ENCODE assay signal across 25 cellular contexts in genomic region chr6:35678814-35679213, GRCh38. TPM values are rescaled to one million over a fixed set of nuclear protein-coding genes. Genes with fewer than 3 reads are reported as not detected.
DNase-seq lines count a peak whose midpoint lies in the region; ATAC-seq and TF ChIP-seq lines count a peak whose summit lies in the region.
"Had no signal": no experiment of that assay in that cellular context is flagged by ENCODE, and none has a peak within 500 bp of the region (broad histone marks: within the 10 kb centered on the region; RNA-seq: fewer than 3 reads in every experiment).

No MANE protein-coding gene starts in this region.

- TF ChIP-seq CTCF in activated CD8-positive, alpha-beta T cell treated with anti-CD3 and anti-CD28 coated beads for 36 hours (IDR thresholded peaks at IDR 0.05): no peak
- no peak for TF ChIP-seq CTCF in chondrocyte (IDR thresholded peaks at IDR 0.05)
- no peak for TF ChIP-seq CTCF in gastrocnemius medialis (IDR thresholded peaks at IDR 0.05 in 4 of 5, conservative IDR thresholded peaks at IDR 0.05 in 1 of 5)

- H3K36me3 Mint-ChIP-seq in activated CD8-positive, alpha-beta T cell treated with anti-CD3 and anti-CD28 coated beads for 36 hours (ENCODE audit: low read depth): peaks cover 35% of the 10 kb centered on the region
- H3K36me3 Mint-ChIP-seq in activated CD8-positive, alpha-beta T cell treated with anti-CD3 and anti-CD28 coated beads, Interleukin-2, amount 10 ng/mL, durations not matched to agents 7 days and 5 days (ENCODE audit: low read depth): peaks cover 48% of the 10 kb centered on the region
- peaks cover 10% of the 10 kb centered on the region for H3K36me3 Mint-ChIP-seq in chondrocyte (ENCODE audit: low read depth)
- H3K36me3 Mint-ChIP-seq: brain had no signal

- CTCF ChIA-PET in activated CD8-positive, alpha-beta T cell treated with anti-CD3 and anti-CD28 coated beads for 36 hours (lab: Charles Lee): interaction anchor here (0.7 to 2.3 kb wide), 8 partner anchors 9 to 94 kb away, joined by 3 to 7 read pairs (median 4); partner anchors contain the start of gene ARMC12
- CTCF ChIA-PET in activated CD8-positive, alpha-beta T cell treated with anti-CD3 and anti-CD28 coated beads, Interleukin-2, amount 10 ng/mL, durations not matched to agents 7 days and 5 days (lab: Charles Lee): interaction anchor here (0.6 to 6.8 kb wide), 10 partner anchors 8 to 95 kb away, joined by 3 to 55 read pairs (median 3); partner anchors contain the start of gene ARMC12

- no peak overlapping the region for H2AFZ ChIP-seq in Karpas-422 (ENCODE audit: low read length)

- H3K27me3 ChIP-seq in Karpas-422 (ENCODE audit: low read length) (no peaks in the 10 kb centered on the region), gastrocnemius medialis (no peaks in the 10 kb centered on the region), H7 (ENCODE audit: control insufficient read depth, insufficient read depth, low read length) (no peaks in the 10 kb centered on the region)
- H3K27me3 ChIP-seq: colonic mucosa had no signal

- peaks cover 97% of the 10 kb centered on the region for H3K79me2 ChIP-seq in Karpas-422 (ENCODE audit: low read length)

- H3K4me3 ChIP-seq in Karpas-422 (ENCODE audit: low read length): no peak overlapping the region
- peak overlapping the region in 3 of 4 donors; percentile 19 to 85 (median 84) for H3K4me3 ChIP-seq in gastrocnemius medialis
- H3K4me3 ChIP-seq in H7 (ENCODE audit: insufficient read depth, low read depth, low read length): no peak overlapping the region
- H3K4me3 ChIP-seq: A549, colonic mucosa, left ventricle myocardium inferior, mucosa of descending colon had no signal

- in situ Hi-C loops in gastrocnemius medialis (cut with MboI; ENCODE audit: low sequenced_read_pairs in 4 of 4): loop anchor here in 1 of 4 donors (10.0 kb wide), 1 partner anchor 54 kb away; no protein-coding TSS in a partner anchor

- H3K27ac Mint-ChIP-seq in activated CD8-positive, alpha-beta T cell treated with anti-CD3 and anti-CD28 coated beads for 36 hours: peak overlapping the region; percentile 78
- no peak overlapping the region for H3K27ac Mint-ChIP-seq in activated CD8-positive, alpha-beta T cell treated with anti-CD3 and anti-CD28 coated beads, Interleukin-2, amount 10 ng/mL, durations not matched to agents 7 days and 5 days
- peak overlapping the region; percentile 83 for H3K27ac Mint-ChIP-seq in chondrocyte (ENCODE audit: unreplicated experiment)
- H3K27ac Mint-ChIP-seq: activated CD4-positive, alpha-beta T cell treated with anti-CD3 and anti-CD28 coated beads, Interleukin-2, amount 10 ng/mL, durations not matched to agents 7 days and 5 days; activated naive CD8-positive, alpha-beta T cell treated with anti-CD3 and anti-CD28 coated beads, Interleukin-2, amount 10 ng/mL, durations not matched to agents 7 days and 5 days; brain had no signal

- H3K4me3 Mint-ChIP-seq in activated CD8-positive, alpha-beta T cell treated with anti-CD3 and anti-CD28 coated beads for 36 hours: no peak overlapping the region
- H3K4me3 Mint-ChIP-seq in activated CD8-positive, alpha-beta T cell treated with anti-CD3 and anti-CD28 coated beads, Interleukin-2, amount 10 ng/mL, durations not matched to agents 7 days and 5 days: no peak overlapping the region
- H3K4me3 Mint-ChIP-seq in chondrocyte (ENCODE audit: unreplicated experiment): no peak overlapping the region
- H3K4me3 Mint-ChIP-seq: activated CD4-positive, alpha-beta T cell treated with anti-CD3 and anti-CD28 coated beads, Interleukin-2, amount 10 ng/mL, durations not matched to agents 7 days and 5 days; activated naive CD8-positive, alpha-beta T cell treated with anti-CD3 and anti-CD28 coated beads, Interleukin-2, amount 10 ng/mL, durations not matched to agents 7 days and 5 days; brain; endodermal cell had no signal

- 0 out of 2 replicates have a peak overlapping the region, but pooled peaks have one; percentile 23 for H3K27ac ChIP-seq in Karpas-422 (ENCODE audit: low read length)
- H3K27ac ChIP-seq in gastrocnemius medialis: peak overlapping the region in 3 of 4 donors; percentile 63 to 97 (median 97)
- H3K27ac ChIP-seq: A549, colonic mucosa, left ventricle myocardium inferior had no signal

- H3K9me2 ChIP-seq in Karpas-422 (replicated peaks; ENCODE audit: insufficient read depth, low read length): no peaks in the 10 kb centered on the region

- H3K9me3 ChIP-seq in Karpas-422 (ENCODE audit: low read length) (no peaks in the 10 kb centered on the region), gastrocnemius medialis (no peaks in the 10 kb centered on the region)
- H3K9me3 ChIP-seq: A549, colonic mucosa, left ventricle myocardium inferior, mucosa of descending colon had no signal

- no peak for DNase-seq in activated CD8-positive, alpha-beta T cell treated with anti-CD3 and anti-CD28 coated beads for 36 hours
- DNase-seq in activated CD8-positive, alpha-beta T cell treated with anti-CD3 and anti-CD28 coated beads, Interleukin-2, amount 10 ng/mL, durations not matched to agents 7 days and 5 days: no peak
- DNase-seq in Karpas-422 (no peak), chondrocyte (ENCODE audit: low spot score) (no peak), gastrocnemius medialis (no peak), AG08396 (ENCODE audit: low spot score) (no peak), H7 (no peak)
- DNase-seq: activated CD4-positive, alpha-beta T cell treated with anti-CD3 and anti-CD28 coated beads, Interleukin-2, amount 10 ng/mL, durations not matched to agents 7 days and 5 days; activated naive CD8-positive, alpha-beta T cell treated with anti-CD3 and anti-CD28 coated beads, Interleukin-2, amount 10 ng/mL, durations not matched to agents 7 days and 5 days; C1 segment of cervical spinal cord; colonic mucosa; endodermal cell; glutamatergic neuron; left ventricle myocardium inferior; mucosa of descending colon; NCI-H1436 treated with DMSO at 0.1 percent for 48 hours; NCI-H2171 treated with DMSO at 0.1 percent for 48 hours; NCI-H69; retina; substantia nigra had no signal

- ATAC-seq in activated CD8-positive, alpha-beta T cell treated with anti-CD3 and anti-CD28 coated beads for 36 hours: no peak
- ATAC-seq in activated CD8-positive, alpha-beta T cell treated with anti-CD3 and anti-CD28 coated beads, Interleukin-2, amount 10 ng/mL, durations not matched to agents 7 days and 5 days: no peak
- ATAC-seq in gastrocnemius medialis (no peak), GM19035 (IDR thresholded peaks at IDR 0.05; ENCODE audit: unreplicated experiment) (no peak)
- ATAC-seq: A549, mucosa of descending colon, Right ventricle myocardium inferior had no signal

- TF ChIP-seq POLR2A in gastrocnemius medialis (IDR thresholded peaks at IDR 0.05): no peak

- no peaks in the 10 kb centered on the region for H3K27me3 Mint-ChIP-seq in activated CD8-positive, alpha-beta T cell treated with anti-CD3 and anti-CD28 coated beads for 36 hours
- no peaks in the 10 kb centered on the region for H3K27me3 Mint-ChIP-seq in activated CD8-positive, alpha-beta T cell treated with anti-CD3 and anti-CD28 coated beads, Interleukin-2, amount 10 ng/mL, durations not matched to agents 7 days and 5 days (ENCODE audit: low read depth)
- no peaks in the 10 kb centered on the region for H3K27me3 Mint-ChIP-seq in chondrocyte (ENCODE audit: low read depth)
- H3K27me3 Mint-ChIP-seq: activated CD4-positive, alpha-beta T cell treated with anti-CD3 and anti-CD28 coated beads, Interleukin-2, amount 10 ng/mL, durations not matched to agents 7 days and 5 days; activated naive CD8-positive, alpha-beta T cell treated with anti-CD3 and anti-CD28 coated beads, Interleukin-2, amount 10 ng/mL, durations not matched to agents 7 days and 5 days; brain had no signal

- H3K36me3 ChIP-seq in Karpas-422 (ENCODE audit: insufficient read depth, low read length) (peaks cover 15% of the 10 kb centered on the region; the same call in 1 of the 2 replicates), gastrocnemius medialis (peaks cover 0 to 67% of the 10 kb centered on the region in 2 donors), H7 (replicated peaks; ENCODE audit: control insufficient read depth, insufficient read depth, low read length) (no peaks in the 10 kb centered on the region)
- H3K36me3 ChIP-seq: colonic mucosa had no signal

- H3K9ac ChIP-seq in Karpas-422 (ENCODE audit: low read length): no peak overlapping the region

- peaks cover 51% of the 10 kb centered on the region for H3K4me1 ChIP-seq in Karpas-422 (ENCODE audit: low read length)
- H3K4me1 ChIP-seq in gastrocnemius medialis: peaks cover 87 to 89% of the 10 kb centered on the region in 2 donors
- H3K4me1 ChIP-seq: A549 had no signal

- peaks cover 78% of the 10 kb centered on the region for H3K4me1 Mint-ChIP-seq in activated CD8-positive, alpha-beta T cell treated with anti-CD3 and anti-CD28 coated beads for 36 hours (ENCODE audit: low read depth)
- H3K4me1 Mint-ChIP-seq in activated CD8-positive, alpha-beta T cell treated with anti-CD3 and anti-CD28 coated beads, Interleukin-2, amount 10 ng/mL, durations not matched to agents 7 days and 5 days (ENCODE audit: low read depth): peaks cover 61% of the 10 kb centered on the region
- H3K4me1 Mint-ChIP-seq in chondrocyte (ENCODE audit: low read depth): peaks cover 76% of the 10 kb centered on the region

- H4K20me1 ChIP-seq in Karpas-422 (ENCODE audit: insufficient read depth, low read depth, low read length): no peaks in the 10 kb centered on the region

- H3K4me2 ChIP-seq in Karpas-422 (ENCODE audit: low read depth, low read length, poor library complexity, severe bottlenecking): no peak overlapping the region
- H3K4me2 ChIP-seq: A549 had no signal

- POLR2A ChIA-PET in activated CD8-positive, alpha-beta T cell treated with anti-CD3 and anti-CD28 coated beads for 36 hours (lab: Charles Lee): interaction anchor here (0.6 to 1.9 kb wide), 4 partner anchors 35 to 85 kb away, joined by 3 to 5 read pairs (median 4); no protein-coding TSS in a partner anchor
- POLR2A ChIA-PET in activated CD8-positive, alpha-beta T cell treated with anti-CD3 and anti-CD28 coated beads, Interleukin-2, amount 10 ng/mL, durations not matched to agents 7 days and 5 days (lab: Charles Lee): interaction anchor here (0.7 to 1.0 kb wide), 2 partner anchors 9 to 10 kb away, joined by 3 read pairs; partner anchors contain the start of gene FKBP5

- peaks cover 3% of the 10 kb centered on the region for H3K9me3 Mint-ChIP-seq in activated CD8-positive, alpha-beta T cell treated with anti-CD3 and anti-CD28 coated beads for 36 hours
- H3K9me3 Mint-ChIP-seq in activated CD8-positive, alpha-beta T cell treated with anti-CD3 and anti-CD28 coated beads, Interleukin-2, amount 10 ng/mL, durations not matched to agents 7 days and 5 days (ENCODE audit: insufficient read depth): no peaks in the 10 kb centered on the region
- H3K9me3 Mint-ChIP-seq in chondrocyte (ENCODE audit: low read depth): no peaks in the 10 kb centered on the region
- H3K9me3 Mint-ChIP-seq: activated CD4-positive, alpha-beta T cell treated with anti-CD3 and anti-CD28 coated beads, Interleukin-2, amount 10 ng/mL, durations not matched to agents 7 days and 5 days; activated naive CD8-positive, alpha-beta T cell treated with anti-CD3 and anti-CD28 coated beads, Interleukin-2, amount 10 ng/mL, durations not matched to agents 7 days and 5 days; brain; endodermal cell had no signal

- intact Hi-C loops in activated CD8-positive, alpha-beta T cell treated with anti-CD3 and anti-CD28 coated beads for 36 hours (cut with micrococcal nuclease): no loop called here
- intact Hi-C loops in gastrocnemius medialis (cut with DNase I; ENCODE audit: low total_unique reads): no loop called here

RNA-seq across cellular contexts. Expression of gene FKBP5, which starts 9.9 kb away (rescaled TPM):
- total RNA-seq in activated CD8-positive, alpha-beta T cell treated with anti-CD3 and anti-CD28 coated beads for 36 hours: 10 to 100 TPM; 90.6 to 93.4 TPM
- total RNA-seq in activated CD8-positive, alpha-beta T cell treated with anti-CD3 and anti-CD28 coated beads, Interleukin-2, amount 10 ng/mL, durations not matched to agents 7 days and 5 days: 10 to 100 TPM; 78.7 to 79.5 TPM
- 22.9 and 28.3 TPM in 2 replicates for total RNA-seq in Karpas-422 (2014; rRNA removed; shearing (Covaris generic); ENCODE audit: low replicate concordance)
- 139 to 237 TPM (median 143 TPM) in 3 replicates for total RNA-seq in chondrocyte
- total RNA-seq in gastrocnemius medialis: 1,000 to 10,000 TPM in 2 of 4 donors, 100 to 1,000 TPM in 2; 665 to 1,753 (median 1,205) TPM
- total RNA-seq in H7 (2014; rRNA removed; shearing (Covaris generic)): 13.2 and 15.0 TPM in 2 replicates

RNA-seq across cellular contexts. Expression of gene ARMC12, which starts 58.0 kb away (rescaled TPM):
- total RNA-seq in activated CD8-positive, alpha-beta T cell treated with anti-CD3 and anti-CD28 coated beads for 36 hours: 1 to 10 TPM; 1.0 to 1.1 TPM
- total RNA-seq in activated CD8-positive, alpha-beta T cell treated with anti-CD3 and anti-CD28 coated beads, Interleukin-2, amount 10 ng/mL, durations not matched to agents 7 days and 5 days: under 1 TPM; 0.37 to 0.45 TPM
- total RNA-seq in Karpas-422 (2014; rRNA removed; shearing (Covaris generic); ENCODE audit: low replicate concordance): 0.60 and 1.6 TPM in 2 replicates
- total RNA-seq in chondrocyte (1.8 to 1.9 TPM (median 1.8 TPM) in 3 replicates), gastrocnemius medialis (1 to 10 TPM in 1 of 4 donors, not detected in 3; 6.2 TPM)
- 0.94 and 3.0 TPM in 2 replicates for total RNA-seq in H7 (2014; rRNA removed; shearing (Covaris generic))
- total RNA-seq: left ventricle myocardium inferior, Right ventricle myocardium inferior, urinary bladder had no signal

Comparison
In these comparisons a context has a peak if more than half of its experiments do, and no peak if none do; other contexts are left out.
1. H3K4me3 ChIP-seq: peak in gastrocnemius medialis (3 of 4); none in Karpas-422 (single experiment) and H7 (single experiment).